Comparison of ENCODE assay signal across 26 cellular contexts in genomic region chr12:56661560-56661959, GRCh38. TPM values are rescaled to one million over a fixed set of nuclear protein-coding genes. Genes with fewer than 3 reads are reported as not detected.
DNase-seq lines count a peak whose midpoint lies in the region; ATAC-seq and TF ChIP-seq lines count a peak whose summit lies in the region.
"Had no signal": no experiment of that assay in that cellular context is flagged by ENCODE, and none has a peak within 500 bp of the region (broad histone marks: within the 10 kb centered on the region; RNA-seq: fewer than 3 reads in every experiment).

No MANE protein-coding gene starts in this region.

- CTCF ChIA-PET in CD4-positive, alpha-beta T cell (lab: Charles Lee) = no interaction called here
- CTCF ChIA-PET in activated B cell treated with CpG ODN at 0.5 μM for 24 hours (lab: Charles Lee) = no interaction called here

- H3K9me3 ChIP-seq in CD4-positive, alpha-beta T cell (ENCODE audit: control insufficient read depth, low read length) = no peaks in the 10 kb centered on the region
- H3K9me3 ChIP-seq: body of pancreas, esophagus squamous epithelium, gastroesophageal sphincter, lower lobe of right lung, psoas muscle, SJSA1, thoracic aorta had no signal

- peaks cover 29% of the 10 kb centered on the region; the same call in 1 of the 2 replicates for H3K36me3 ChIP-seq in GM23338 (ENCODE audit: insufficient read depth)

- no peaks in the 10 kb centered on the region for H3K27me3 ChIP-seq in CD4-positive, alpha-beta T cell (ENCODE audit: control insufficient read depth, insufficient read depth, low read length)
- no peaks in the 10 kb centered on the region for H3K27me3 ChIP-seq in GM23338 (ENCODE audit: insufficient read depth)
- H3K27me3 ChIP-seq: body of pancreas, esophagus squamous epithelium, gastroesophageal sphincter, SJSA1 had no signal

- peaks cover 52% of the 10 kb centered on the region for H3K36me3 Mint-ChIP-seq in CD4-positive, alpha-beta T cell (ENCODE audit: low read depth)
- H3K36me3 Mint-ChIP-seq in GM23338 (ENCODE audit: low read depth) (peaks cover 37% of the 10 kb centered on the region), activated B cell treated with CpG ODN at 0.5 μM for 24 hours (ENCODE audit: low read depth) (peaks cover 44% of the 10 kb centered on the region), natural killer cell (no peaks in the 10 kb centered on the region)

- H3K27ac ChIP-seq in CD4-positive, alpha-beta T cell (ENCODE audit: low read depth, low read length) = no peak overlapping the region
- peak overlapping the region; percentile 82; the same call in 1 of the 2 replicates for H3K27ac ChIP-seq in GM23338 (ENCODE audit: low read depth)
- H3K27ac ChIP-seq: body of pancreas, esophagus squamous epithelium, gastroesophageal sphincter, lower lobe of right lung, psoas muscle, SJSA1, skin epidermis, thoracic aorta had no signal

- POLR2A ChIA-PET in CD4-positive, alpha-beta T cell (lab: Charles Lee) = interaction anchor here (0.6 to 2.5 kb wide), 6 partner anchors 14 to 64 kb away, joined by 3 to 11 read pairs (median 4); partner anchors contain the start of genes ATP5F1B, NACA and PTGES3
- POLR2A ChIA-PET in activated B cell treated with CpG ODN at 0.5 μM for 24 hours (lab: Charles Lee) = interaction anchor here (0.7 to 5.8 kb wide), 9 partner anchors 14 to 450 kb away, joined by 3 to 97 read pairs (median 6); partner anchors contain the start of genes ATP5F1B, NACA, PTGES3 and STAT6

- intact Hi-C loops in CD4-positive, alpha-beta T cell (cut with DNase I, micrococcal nuclease) = no loop called here
- intact Hi-C loops in activated B cell treated with CpG ODN at 0.5 μM for 24 hours (cut with micrococcal nuclease) (no loop called here), natural killer cell (cut with micrococcal nuclease) (no loop called here)

- H4K20me1 ChIP-seq in GM23338 (replicated peaks; ENCODE audit: insufficient read depth) = peaks cover 18% of the 10 kb centered on the region; the same call in 1 of the 2 replicates

- no peaks in the 10 kb centered on the region for H3K79me2 ChIP-seq in GM23338 (replicated peaks; ENCODE audit: insufficient read depth)

- H3K4me1 ChIP-seq in GM23338 (ENCODE audit: insufficient read depth) = no peaks in the 10 kb centered on the region
- H3K4me1 ChIP-seq: body of pancreas, esophagus squamous epithelium, gastroesophageal sphincter, lower lobe of right lung, psoas muscle, SJSA1 had no signal

- no peaks in the 10 kb centered on the region for H3K9me3 Mint-ChIP-seq in CD4-positive, alpha-beta T cell
- H3K9me3 Mint-ChIP-seq in GM23338 (no peaks in the 10 kb centered on the region; the same call in 2 of the 3 replicates), activated B cell treated with CpG ODN at 0.5 μM for 24 hours (no peaks in the 10 kb centered on the region), natural killer cell (no peaks in the 10 kb centered on the region)
- H3K9me3 Mint-ChIP-seq: activated naive CD4-positive, alpha-beta T cell treated with anti-CD3 and anti-CD28 coated beads, Interleukin-2, amount 50 U/mL, for 72 hours; T-helper 1 cell treated with Interleukin-12 subunit alpha and Interleukin-12 subunit beta and Interleukin-4 antibody, amounts not matched to agents 30 μg/mL and 1 μg/mL, for 36 hours had no signal

- H3F3A ChIP-seq in GM23338 (replicated peaks; ENCODE audit: low read depth) = peaks cover 24% of the 10 kb centered on the region

- no peak for TF ChIP-seq CTCF in CD4-positive, alpha-beta T cell (IDR thresholded peaks at IDR 0.05)
- TF ChIP-seq CTCF in GM23338 (conservative IDR thresholded peaks at IDR 0.05; ENCODE audit: low read depth in 2 of 2) = no peak
- no peak for TF ChIP-seq CTCF in activated B cell treated with CpG ODN at 0.5 μM for 24 hours (IDR thresholded peaks at IDR 0.05)
- TF ChIP-seq CTCF in natural killer cell (IDR thresholded peaks at IDR 0.05) = no peak

- no peak overlapping the region for H2AFZ ChIP-seq in GM23338

- no peak for DNase-seq in CD4-positive, alpha-beta T cell
- DNase-seq in GM23338 (ENCODE audit: low spot score) = no peak
- no peak for DNase-seq in activated B cell treated with CpG ODN at 0.5 μM for 24 hours
- DNase-seq in kidney tubule cell (ENCODE audit: low spot score) = peak; percentile 38
- DNase-seq in DMS114 treated with DMSO at 0.1 percent for 48 hours (lab: John Stamatoyannopoulos, UW; ENCODE audit: unreplicated experiment) = no peak
- no peak for DNase-seq in NCI-H2107 treated with DMSO at 0.1 percent for 48 hours (lab: John Stamatoyannopoulos, UW; ENCODE audit: unreplicated experiment)
- no peak for DNase-seq in natural killer cell
- DNase-seq: body of pancreas; DMS79 treated with DMSO at 0.1 percent for 48 hours; effector CD8-positive, alpha-beta T cell; esophagus squamous epithelium; GOT3; islet precursor cell; lower lobe of right lung; NCI-H1436 treated with DMSO at 0.1 percent for 48 hours; NCI-H524; NK-92 treated with Interleukin-12 subunit alpha and Interleukin-12 subunit beta, amount 100 ng/mL, for 24 hours; psoas muscle; stimulated activated naive CD4-positive, alpha-beta T cell had no signal

- no peak overlapping the region for H3K4me3 Mint-ChIP-seq in CD4-positive, alpha-beta T cell
- H3K4me3 Mint-ChIP-seq in GM23338 = no peak overlapping the region
- H3K4me3 Mint-ChIP-seq in activated B cell treated with CpG ODN at 0.5 μM for 24 hours = no peak overlapping the region
- H3K4me3 Mint-ChIP-seq in natural killer cell = no peak overlapping the region
- H3K4me3 Mint-ChIP-seq: T-helper 1 cell treated with Interleukin-12 subunit alpha and Interleukin-12 subunit beta and Interleukin-4 antibody, amounts not matched to agents 30 μg/mL and 1 μg/mL, for 36 hours had no signal

- H3K4me3 ChIP-seq in GM23338 = no peak overlapping the region
- H3K4me3 ChIP-seq: body of pancreas, esophagus squamous epithelium, gastroesophageal sphincter, lower lobe of right lung, psoas muscle, SJSA1, skin epidermis, thoracic aorta had no signal

- no peaks in the 10 kb centered on the region for H3K27me3 Mint-ChIP-seq in CD4-positive, alpha-beta T cell
- H3K27me3 Mint-ChIP-seq in GM23338 (ENCODE audit: insufficient read depth, low read depth, poor library complexity) (peaks cover 3% of the 10 kb centered on the region), activated B cell treated with CpG ODN at 0.5 μM for 24 hours (no peaks in the 10 kb centered on the region), natural killer cell (ENCODE audit: low read depth in 2 of 2) (no peaks in the 10 kb centered on the region)

- peak overlapping the region; percentile 20 for H3K27ac Mint-ChIP-seq in CD4-positive, alpha-beta T cell
- H3K27ac Mint-ChIP-seq in GM23338 (no peak overlapping the region), activated B cell treated with CpG ODN at 0.5 μM for 24 hours (peak overlapping the region; percentile 83), natural killer cell (no peak overlapping the region)
- H3K27ac Mint-ChIP-seq: T-helper 1 cell treated with Interleukin-12 subunit alpha and Interleukin-12 subunit beta and Interleukin-4 antibody, amounts not matched to agents 30 μg/mL and 1 μg/mL, for 36 hours had no signal

- H3K4me2 ChIP-seq in GM23338 = no peak overlapping the region

- no peaks in the 10 kb centered on the region for H3K9me2 ChIP-seq in GM23338 (ENCODE audit: insufficient read depth)

- no peaks in the 10 kb centered on the region for H3K4me1 Mint-ChIP-seq in CD4-positive, alpha-beta T cell (ENCODE audit: low read depth)
- H3K4me1 Mint-ChIP-seq in GM23338 (no peaks in the 10 kb centered on the region), activated B cell treated with CpG ODN at 0.5 μM for 24 hours (peaks cover 38% of the 10 kb centered on the region), natural killer cell (no peaks in the 10 kb centered on the region)

- no peak for ATAC-seq in CD4-positive, alpha-beta T cell (ENCODE audit: poor library complexity)
- ATAC-seq in GM23338 (peak; percentile 29), activated B cell treated with CpG ODN at 0.5 μM for 24 hours (ENCODE audit: low read depth) (peak; percentile 51), HG02870 (IDR thresholded peaks at IDR 0.05; ENCODE audit: unreplicated experiment) (no peak), natural killer cell (no peak)
- ATAC-seq: activated naive CD4-positive, alpha-beta T cell treated with anti-CD3 and anti-CD28 coated beads, Interleukin-2, amount 50 U/mL, for 72 hours; body of pancreas; gastroesophageal sphincter; lower lobe of right lung had no signal

TF ChIP-seq in GM23338, 12 proteins besides CTCF, POLR2A, EP300 and RAD21 (continues in another document):
- no peak for TF ChIP-seq EZH2phosphoT487 (IDR thresholded peaks at IDR 0.05; ENCODE audit: unreplicated experiment)
- no peak for TF ChIP-seq ZNF114 (CRISPR knock-in tag; IDR thresholded peaks at IDR 0.05)
- no peak for TF ChIP-seq ZNF331 (CRISPR knock-in tag; IDR thresholded peaks at IDR 0.05; ENCODE audit: low read depth)
- no peak for TF ChIP-seq ETS1 (IDR thresholded peaks at IDR 0.05)
- no peak for TF ChIP-seq CREB1 (CRISPR knock-in tag; IDR thresholded peaks at IDR 0.05; ENCODE audit: low read depth)

RNA-seq across cellular contexts. Expression of gene ATP5F1B, which starts 15.8 kb away (rescaled TPM):
- 100 to 1,000 TPM; 305 to 318 TPM for total RNA-seq in CD4-positive, alpha-beta T cell
- 706 and 763 TPM in 2 replicates for total RNA-seq in GM23338 (2014; rRNA removed; shearing (Covaris generic))
- 956 and 1,001 TPM in 2 replicates for polyA plus RNA-seq in GM23338 (2016; fragmentation: Nextera tagmentation; extraction: Ambion mirVana)
- 499 and 503 TPM in 2 replicates for total RNA-seq in activated B cell treated with CpG ODN at 0.5 μM for 24 hours
- total RNA-seq in natural killer cell = 100 to 1,000 TPM; 335 to 378 (median 342) TPM

RNA-seq across cellular contexts. Expression of gene PTGES3, which starts 26.5 kb away (rescaled TPM):
- total RNA-seq in CD4-positive, alpha-beta T cell = 100 to 1,000 TPM; 146 to 154 TPM
- 334 and 453 TPM in 2 replicates for total RNA-seq in GM23338 (2014; rRNA removed; shearing (Covaris generic))
- 391 and 442 TPM in 2 replicates for polyA plus RNA-seq in GM23338 (2016; fragmentation: Nextera tagmentation; extraction: Ambion mirVana)
- total RNA-seq in activated B cell treated with CpG ODN at 0.5 μM for 24 hours (183 and 185 TPM in 2 replicates), natural killer cell (10 to 100 TPM; 79.2 to 93.8 (median 93.4) TPM)

RNA-seq across cellular contexts. Expression of gene BAZ2A, which starts 31.4 kb away (rescaled TPM):
- total RNA-seq in CD4-positive, alpha-beta T cell = 100 to 1,000 TPM; 207 to 211 TPM
- total RNA-seq in GM23338 (2014; rRNA removed; shearing (Covaris generic)) = 89.6 and 109 TPM in 2 replicates
- 111 and 130 TPM in 2 replicates for polyA plus RNA-seq in GM23338 (2016; fragmentation: Nextera tagmentation; extraction: Ambion mirVana)
- 153 and 192 TPM in 2 replicates for total RNA-seq in activated B cell treated with CpG ODN at 0.5 μM for 24 hours
- 100 to 1,000 TPM; 320 to 354 (median 325) TPM for total RNA-seq in natural killer cell

Comparison
In these comparisons a context has a peak if more than half of its experiments do, and no peak if none do; other contexts are left out.
1. ATAC-seq: peak in GM23338 (single experiment) and activated B cell treated with CpG ODN at 0.5 μM for 24 hours (single experiment); none in CD4-positive, alpha-beta T cell (single experiment), HG02870 (single experiment) and natural killer cell (0 of 3).
2. H3K27ac Mint-ChIP-seq: peak in CD4-positive, alpha-beta T cell (single experiment) and activated B cell treated with CpG ODN at 0.5 μM for 24 hours (single experiment); none in GM23338 (single experiment) and natural killer cell (0 of 2).